26 cellular contexts compared by ENCODE assay signal in the genomic region with DNA sequence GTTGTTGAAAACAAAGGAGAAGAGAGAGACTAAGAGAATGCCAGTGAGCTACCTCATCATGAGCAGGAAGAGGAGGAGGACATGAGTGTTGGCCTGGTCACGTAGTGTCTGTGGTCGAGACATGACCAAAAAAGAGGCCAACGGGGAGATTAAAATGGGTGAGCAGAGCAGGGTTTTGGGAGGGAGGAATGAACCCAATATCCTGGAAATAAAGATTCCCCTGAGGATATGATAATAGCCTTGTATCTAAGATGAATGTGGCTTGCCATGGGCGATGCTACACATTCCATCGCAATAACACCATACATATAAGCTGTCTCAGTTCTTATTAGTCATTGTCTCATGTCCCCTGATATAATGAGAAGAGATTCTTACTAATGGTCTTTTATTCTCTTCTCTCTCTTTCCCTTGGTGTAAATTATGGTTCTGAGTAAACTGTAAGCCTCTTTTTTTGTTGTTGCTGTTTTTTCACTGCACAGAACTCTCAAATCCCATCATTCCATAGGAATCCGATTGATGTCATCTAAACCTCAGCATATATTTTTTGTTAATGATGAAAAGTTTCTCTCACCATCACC.
DNase-seq lines count a peak whose midpoint lies in the region; ATAC-seq, FAIRE-seq and TF ChIP-seq lines count a peak whose summit lies in the region.
"Had no signal": no experiment of that assay in that cellular context is flagged by ENCODE, and none has a peak within 500 bp of the region (broad histone marks: within the 10 kb centered on the region; RNA-seq: fewer than 3 reads in every experiment).

No MANE protein-coding gene starts in this region.

- H3K4me1 ChIP-seq in astrocyte (ENCODE audit: insufficient read depth, low read length) (peaks cover 52% of the 10 kb centered on the region), heart right ventricle (no peaks in the 10 kb centered on the region)
- H3K4me1 ChIP-seq: A549, Caco-2, colonic mucosa, suprapubic skin had no signal

- peaks cover 7% of the 10 kb centered on the region for H3K9me3 Mint-ChIP-seq in astrocyte (ENCODE audit: unreplicated experiment)
- H3K9me3 Mint-ChIP-seq in chondrocyte (ENCODE audit: low read depth): no peaks in the 10 kb centered on the region

- no peak overlapping the region for H2AFZ ChIP-seq in astrocyte (ENCODE audit: low read depth, low read length)

- TF ChIP-seq CTCF in AG04449 (IDR thresholded peaks at IDR 0.05; ENCODE audit: insufficient read depth, low read length, missing control alignments) (no peak), astrocyte (IDR thresholded peaks at IDR 0.05; ENCODE audit: insufficient read depth, low read depth, low read length) (no peak), chondrocyte (IDR thresholded peaks at IDR 0.05) (no peak), heart right ventricle (IDR thresholded peaks at IDR 0.05) (no peak)

- ATAC-seq in heart right ventricle (no peak), HG03521 (IDR thresholded peaks at IDR 0.05; ENCODE audit: unreplicated experiment) (no peak)
- ATAC-seq: A549; body of pancreas; effector memory CD8-positive, alpha-beta T cell; K562; Panc1 had no signal

- H3K27ac Mint-ChIP-seq in astrocyte (ENCODE audit: unreplicated experiment): peak overlapping the region; percentile 98
- H3K27ac Mint-ChIP-seq in chondrocyte (ENCODE audit: unreplicated experiment): no peak overlapping the region
- H3K27ac Mint-ChIP-seq: effector memory CD8-positive, alpha-beta T cell had no signal

- H3K4me3 Mint-ChIP-seq in astrocyte (ENCODE audit: unreplicated experiment): no peak overlapping the region
- no peak overlapping the region for H3K4me3 Mint-ChIP-seq in chondrocyte (ENCODE audit: unreplicated experiment)
- H3K4me3 Mint-ChIP-seq: effector memory CD8-positive, alpha-beta T cell had no signal

- no peaks in the 10 kb centered on the region for H3K27me3 ChIP-seq in astrocyte (ENCODE audit: insufficient read depth, low read length)
- H3K27me3 ChIP-seq in heart right ventricle: no peaks in the 10 kb centered on the region
- H3K27me3 ChIP-seq: body of pancreas, colonic mucosa, suprapubic skin had no signal

- CTCF ChIA-PET in AG04449 (lab: Yijun Ruan, JAX): no interaction called here

- H3K4me1 Mint-ChIP-seq in astrocyte (ENCODE audit: low read depth, unreplicated experiment) (peaks cover 62% of the 10 kb centered on the region), chondrocyte (ENCODE audit: low read depth) (no peaks in the 10 kb centered on the region)

- FAIRE-seq in astrocyte (lab: Jason Lieb, UNC): no peak
- FAIRE-seq: A549, K562, small intestine, urothelium cell line had no signal

- intact Hi-C loops in heart right ventricle (cut with DNase I): no loop called here

- H3K79me2 ChIP-seq in astrocyte (ENCODE audit: insufficient read depth, low read length): no peaks in the 10 kb centered on the region

- H3K4me3 ChIP-seq in AG04449 (ENCODE audit: low read depth, low read length) (no peak overlapping the region), astrocyte (ENCODE audit: insufficient read depth, low read depth, low read length) (no peak overlapping the region), heart right ventricle (no peak overlapping the region)
- H3K4me3 ChIP-seq: A549, body of pancreas, colonic mucosa, K562, suprapubic skin had no signal

- H3K27me3 Mint-ChIP-seq in astrocyte (ENCODE audit: low read depth, unreplicated experiment) (no peaks in the 10 kb centered on the region), chondrocyte (ENCODE audit: low read depth) (no peaks in the 10 kb centered on the region)

- peak overlapping the region; percentile 36 for H3K4me2 ChIP-seq in astrocyte (ENCODE audit: low read length)
- H3K4me2 ChIP-seq: A549 had no signal

- WGBS in heart right ventricle, 2 donors: 71 to 72% methylated on average over 6 of the region's 6 CpGs

- peak overlapping the region; percentile 81 for H3K9ac ChIP-seq in astrocyte (ENCODE audit: low read length)

- H3K36me3 ChIP-seq in astrocyte (ENCODE audit: insufficient read depth, low read length): no peaks in the 10 kb centered on the region
- no peaks in the 10 kb centered on the region for H3K36me3 ChIP-seq in heart right ventricle
- H3K36me3 ChIP-seq: colonic mucosa, suprapubic skin had no signal

- no peaks in the 10 kb centered on the region for H4K20me1 ChIP-seq in astrocyte (ENCODE audit: insufficient read depth, low read length)

- POLR2A ChIA-PET in AG04449 (lab: Yijun Ruan, JAX): interaction anchor here (1.0 to 1.8 kb wide), 4 partner anchors 119 to 251 kb away, joined by 3 to 5 read pairs (median 4); no protein-coding TSS in a partner anchor

- H3K9me3 ChIP-seq in astrocyte (ENCODE audit: insufficient read depth, low read depth, low read length): peaks cover 3% of the 10 kb centered on the region
- no peaks in the 10 kb centered on the region for H3K9me3 ChIP-seq in heart right ventricle
- H3K9me3 ChIP-seq: A549, body of pancreas, Caco-2, colonic mucosa, suprapubic skin had no signal

- H3K36me3 Mint-ChIP-seq in astrocyte (ENCODE audit: low read depth, unreplicated experiment) (no peaks in the 10 kb centered on the region), chondrocyte (ENCODE audit: low read depth) (no peaks in the 10 kb centered on the region)

- DNase-seq in AG04449 (ENCODE audit: low read depth, low spot score) (peak; percentile 90), HS-27A (ENCODE audit: low read depth) (peak; percentile 75), astrocyte (ENCODE audit: low read depth) (no peak), foreskin melanocyte (peak; percentile 80), chondrocyte (ENCODE audit: low spot score) (no peak), DMS153 treated with DMSO at 0.1 percent for 48 hours (lab: John Stamatoyannopoulos, UW; ENCODE audit: unreplicated experiment) (no peak), heart right ventricle (no peak)
- DNase-seq: activated CD4-positive, CD25-positive, alpha-beta regulatory T cell treated with anti-CD3 and anti-CD28 coated beads, Interleukin-2, amount 50 U/mL, for 72 hours; activated gamma-delta T cell; body of pancreas; C1 segment of cervical spinal cord; Caco-2; colonic mucosa; effector memory CD8-positive, alpha-beta T cell; head of caudate nucleus; left cardiac atrium; mammary epithelial cell; NCI-H1436; NCI-H524 treated with DMSO at 0.1 percent for 48 hours; small intestine had no signal

- H3K27ac ChIP-seq in astrocyte (ENCODE audit: low read depth, low read length): peak overlapping the region; percentile 91
- no peak overlapping the region for H3K27ac ChIP-seq in heart right ventricle
- H3K27ac ChIP-seq: A549, body of pancreas, colonic mucosa, suprapubic skin had no signal

Comparison
In these comparisons a context has a peak if more than half of its experiments do, and no peak if none do; other contexts are left out.
1. DNase-seq: peak in AG04449 (single experiment), HS-27A (single experiment) and foreskin melanocyte (single experiment); none in astrocyte (single experiment), chondrocyte (single experiment), DMS153 treated with DMSO at 0.1 percent for 48 hours (single experiment) and heart right ventricle (0 of 2).